In the genomic region with DNA sequence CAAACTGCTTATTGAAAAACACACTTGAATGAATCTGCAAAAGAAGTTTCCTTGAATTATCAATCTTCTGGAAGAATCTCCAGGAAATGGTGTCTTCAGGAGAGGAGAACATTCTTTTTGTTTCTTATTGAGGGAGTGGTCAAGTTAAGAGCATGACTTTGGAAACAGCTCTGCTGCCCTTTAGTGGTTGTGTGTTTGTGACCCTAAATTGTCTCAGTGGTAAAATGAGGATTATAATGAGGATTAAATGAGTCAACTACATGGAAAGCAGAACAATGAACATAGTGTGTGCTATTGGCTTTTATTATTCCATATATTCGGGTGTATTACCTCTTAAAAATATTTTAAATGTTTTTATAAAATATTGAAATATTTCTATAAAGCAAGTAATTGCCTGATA, we compare ENCODE assay signal across 14 cellular contexts. TPM values are rescaled to one million over a fixed set of nuclear protein-coding genes. Genes with fewer than 3 reads are reported as not detected.
DNase-seq lines count a peak whose midpoint lies in the region; ATAC-seq, FAIRE-seq and TF ChIP-seq lines count a peak whose summit lies in the region.
"Had no signal": no experiment of that assay in that cellular context is flagged by ENCODE, and none has a peak within 500 bp of the region (broad histone marks: within the 10 kb centered on the region; RNA-seq: fewer than 3 reads in every experiment).

No MANE protein-coding gene starts in this region.

- H4K20me1 ChIP-seq in PC-3 (ENCODE audit: low read length) (no peaks in the 10 kb centered on the region), keratinocyte (ENCODE audit: control insufficient read depth, extremely low read depth, insufficient read depth, low read length) (no peaks in the 10 kb centered on the region)

- no peaks in the 10 kb centered on the region for H3K36me3 ChIP-seq in HEK293 (ENCODE audit: control insufficient read depth in 2 of 2, insufficient read depth in 1 of 2, low read length in 2 of 2)
- H3K36me3 ChIP-seq in PC-3 (ENCODE audit: low read depth, low read length), result no peaks in the 10 kb centered on the region
- no peaks in the 10 kb centered on the region for H3K36me3 ChIP-seq in keratinocyte (ENCODE audit: control insufficient read depth in 2 of 2, extremely low read depth in 1 of 2, insufficient read depth in 2 of 2, low read length in 2 of 2)
- H3K36me3 ChIP-seq in sigmoid colon, result no peaks in the 10 kb centered on the region

- POLR2A ChIA-PET in HEK293 (lab: Yijun Ruan, JAX), result interaction anchor here (0.7 to 3.3 kb wide), 2 partner anchors 11 to 46 kb away, joined by 3 to 15 read pairs; a partner anchor contains a TSS
- POLR2A ChIA-PET in PC-3 (lab: Charles Lee; ENCODE audit: unreplicated experiment), result no interaction called here

- WGBS in sigmoid colon, 2 donors, result 65 to 80% methylated on average over 1 of the region's 1 CpG

- dilution Hi-C loops in keratinocyte (cut with MboI; ENCODE audit: extremely low pct_ligation_motif_present, low sequenced_read_pairs), result no loop called here

- H3K9me3 ChIP-seq in HEK293 (ENCODE audit: control insufficient read depth, insufficient read depth, low read depth, low read length) (peaks cover 3% of the 10 kb centered on the region; the same call in 1 of the 2 replicates), PC-3 (ENCODE audit: low read length) (no peaks in the 10 kb centered on the region), keratinocyte (ENCODE audit: control insufficient read depth, low read depth, low read length) (no peaks in the 10 kb centered on the region), sigmoid colon (no peaks in the 10 kb centered on the region)
- H3K9me3 ChIP-seq: Caco-2 had no signal

- ATAC-seq in PC-3 (peak; percentile 45), HG03457 (IDR thresholded peaks at IDR 0.05; ENCODE audit: unreplicated experiment) (no peak), GM19463 (IDR thresholded peaks at IDR 0.05; ENCODE audit: unreplicated experiment) (no peak)
- ATAC-seq: Right ventricle myocardium inferior had no signal

- H3K27ac ChIP-seq in HEK293 (ENCODE audit: extremely low read depth, low read depth, low read length) (peak overlapping the region; percentile 55), PC-3 (ENCODE audit: low read length) (peak overlapping the region; percentile 41), keratinocyte (ENCODE audit: control insufficient read depth, insufficient read depth, low read length) (no peak overlapping the region), sigmoid colon (no peak overlapping the region)

- TF ChIP-seq CTCF in HEK293 (tag by site-specific recombination; IDR thresholded peaks at IDR 0.05) (no peak), PC-3 (conservative IDR thresholded peaks at IDR 0.05; ENCODE audit: low read depth, low read length) (no peak), keratinocyte (optimal IDR thresholded peaks at IDR 0.05 in 1 of 3, IDR thresholded peaks at IDR 0.05 in 1 of 3, conservative IDR thresholded peaks at IDR 0.05 in 1 of 3; ENCODE audit: extremely low read depth in 1 of 3, insufficient read depth in 2 of 3, low read length in 3 of 3) (no peak), retinal pigment epithelial cell (conservative IDR thresholded peaks at IDR 0.05; ENCODE audit: low read depth, low read length) (no peak), sigmoid colon (IDR thresholded peaks at IDR 0.05) (no peak)

- H3F3A ChIP-seq in PC-3 (ENCODE audit: low read length, unreplicated experiment), result no peaks in the 10 kb centered on the region

- TF ChIP-seq EP300 in sigmoid colon (IDR thresholded peaks at IDR 0.05), result no peak

- H3K4me3 ChIP-seq in HEK293 (ENCODE audit: low read depth, low read length) (no peak overlapping the region), PC-3 (ENCODE audit: low read length) (no peak overlapping the region), keratinocyte (ENCODE audit: control insufficient read depth in 2 of 3, extremely low read depth in 1 of 3, insufficient read depth in 2 of 3, low read depth in 1 of 3, low read length in 3 of 3) (no peak overlapping the region), retinal pigment epithelial cell (ENCODE audit: low read length) (no peak overlapping the region), sigmoid colon (no peak overlapping the region)

- BruUV-seq in PC-3 (replicated peaks; lab: Mats Ljungman, UMichigan), result no TSS peak

- H3K27me3 ChIP-seq in PC-3 (ENCODE audit: low read length) (no peaks in the 10 kb centered on the region), keratinocyte (ENCODE audit: control insufficient read depth, extremely low read depth, insufficient read depth, low read length) (no peaks in the 10 kb centered on the region), sigmoid colon (no peaks in the 10 kb centered on the region)

- DNase-seq in PC-3 (no peak), keratinocyte (ENCODE audit: low read depth, low spot score) (no peak), retinal pigment epithelial cell (ENCODE audit: low read depth) (peak; percentile 51), sigmoid colon (no peak), NCI-H187 treated with DMSO at 0.1 percent for 48 hours (lab: John Stamatoyannopoulos, UW) (no peak)
- DNase-seq: Caco-2, DMS53, NCI-H2029 treated with DMSO at 0.1 percent for 48 hours, NCI-H82 had no signal

- H3K9me2 ChIP-seq in PC-3 (replicated peaks; ENCODE audit: low read length), result no peaks in the 10 kb centered on the region

- H2AFZ ChIP-seq in PC-3 (ENCODE audit: low read length) (no peak overlapping the region), keratinocyte (ENCODE audit: control insufficient read depth, low read length) (no peak overlapping the region)

- CTCF ChIA-PET in HEK293 (lab: Yijun Ruan, JAX), result interaction anchor here (0.6 to 1.7 kb wide), 2 partner anchors 14 to 195 kb away, joined by 3 to 6 read pairs; no protein-coding TSS in a partner anchor
- CTCF ChIA-PET in PC-3 (lab: Charles Lee), result no interaction called here

- H3K4me2 ChIP-seq in PC-3 (ENCODE audit: low read length), result peak overlapping the region; percentile 59
- peak overlapping the region; percentile 34 for H3K4me2 ChIP-seq in keratinocyte (ENCODE audit: control insufficient read depth, extremely low read depth, insufficient read depth, low read depth, low read length)

- intact Hi-C loops in PC-3 (cut with micrococcal nuclease), result loop anchor here (5.0 kb wide), 1 partner anchor 44 kb away; a partner anchor contains a TSS
- intact Hi-C loops in sigmoid colon (cut with DNase I), result no loop called here

- no peak for TF ChIP-seq POLR2A in sigmoid colon (IDR thresholded peaks at IDR 0.05)

- no peaks in the 10 kb centered on the region for H3K9me1 ChIP-seq in keratinocyte (ENCODE audit: control insufficient read depth, extremely low read depth, insufficient read depth, low read length)

- H3K79me2 ChIP-seq in PC-3 (ENCODE audit: low read length) (no peaks in the 10 kb centered on the region), keratinocyte (ENCODE audit: control insufficient read depth, insufficient read depth, low read length) (no peaks in the 10 kb centered on the region)

- H3K9ac ChIP-seq in PC-3 (ENCODE audit: low read length) (no peak overlapping the region), keratinocyte (ENCODE audit: control insufficient read depth, extremely low read depth, insufficient read depth, low read length) (no peak overlapping the region)

- H3K4me1 ChIP-seq in HEK293 (ENCODE audit: control insufficient read depth, insufficient read depth, low read length) (peaks cover 11% of the 10 kb centered on the region), PC-3 (ENCODE audit: insufficient read depth, low read length) (peaks cover 33% of the 10 kb centered on the region), keratinocyte (ENCODE audit: control insufficient read depth, extremely low read depth, insufficient read depth, low read length) (peaks cover 21% of the 10 kb centered on the region), sigmoid colon (no peaks in the 10 kb centered on the region)

- FAIRE-seq in keratinocyte (lab: Jason Lieb, UNC), result no peak
- FAIRE-seq: GM19239 had no signal

TF ChIP-seq in HEK293, 187 proteins besides CTCF, POLR2A, EP300 and RAD21 (continues in another document):
- no peak for TF ChIP-seq ZNF223 (tag by site-specific recombination; IDR thresholded peaks at IDR 0.05)
- TF ChIP-seq ZNF423 (tag by site-specific recombination; IDR thresholded peaks at IDR 0.05), result no peak
- TF ChIP-seq ZNF623 (tag by site-specific recombination; IDR thresholded peaks at IDR 0.05), result no peak
- no peak for TF ChIP-seq EGR2 (tag by site-specific recombination; IDR thresholded peaks at IDR 0.05; ENCODE audit: low read depth)
- TF ChIP-seq, protein P1, sequence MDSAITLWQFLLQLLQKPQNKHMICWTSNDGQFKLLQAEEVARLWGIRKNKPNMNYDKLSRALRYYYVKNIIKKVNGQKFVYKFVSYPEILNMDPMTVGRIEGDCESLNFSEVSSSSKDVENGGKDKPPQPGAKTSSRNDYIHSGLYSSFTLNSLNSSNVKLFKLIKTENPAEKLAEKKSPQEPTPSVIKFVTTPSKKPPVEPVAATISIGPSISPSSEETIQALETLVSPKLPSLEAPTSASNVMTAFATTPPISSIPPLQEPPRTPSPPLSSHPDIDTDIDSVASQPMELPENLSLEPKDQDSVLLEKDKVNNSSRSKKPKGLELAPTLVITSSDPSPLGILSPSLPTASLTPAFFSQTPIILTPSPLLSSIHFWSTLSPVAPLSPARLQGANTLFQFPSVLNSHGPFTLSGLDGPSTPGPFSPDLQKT (IDR thresholded peaks at IDR 0.05; ENCODE audit: borderline replicate concordance, low read depth, low read length), result no peak
- TF ChIP-seq ZNF211 (tag by site-specific recombination; IDR thresholded peaks at IDR 0.05; ENCODE audit: low read depth), result no peak
- no peak for TF ChIP-seq ZBTB7A (tag by site-specific recombination; IDR thresholded peaks at IDR 0.05; ENCODE audit: low read depth)
- no peak for TF ChIP-seq ZNF112 (tag by site-specific recombination; IDR thresholded peaks at IDR 0.05)
- TF ChIP-seq ZNF335 (tag by site-specific recombination; conservative IDR thresholded peaks at IDR 0.05), result no peak

RNA-seq across cellular contexts. Expression of a gene that starts 44.8 kb away (rescaled TPM):
- total RNA-seq in PC-3 (2014; rRNA removed), result 17.6 and 18.7 TPM in 2 replicates
- polyA plus RNA-seq in keratinocyte, result 30.6 to 33.5 TPM (median 32.1 TPM) in 3 replicates
- 9.5 TPM for polyA plus RNA-seq in keratinocyte (2011; ENCODE audit: low read depth)
- 15.8 and 21.1 TPM in 2 replicates for polyA plus RNA-seq in keratinocyte (2011; cell fraction: cytosol; rRNA removed)
- polyA plus RNA-seq in keratinocyte (2011; cell fraction: nucleus; rRNA removed), result 68.8 and 75.6 TPM in 2 replicates
- 17.3 and 21.0 TPM in 2 replicates for polyA plus RNA-seq in keratinocyte (2012; ENCODE audit: low replicate concordance)
- polyA minus RNA-seq in keratinocyte, result 47.9 to 95.9 TPM (median 87.9 TPM) in 3 replicates
- 38.4 TPM for polyA minus RNA-seq in keratinocyte (2011; cell fraction: cytosol; rRNA and poly(A)+ RNA removed)
- 94.2 and 157 TPM in 2 replicates for polyA minus RNA-seq in keratinocyte (2011; cell fraction: nucleus; rRNA and poly(A)+ RNA removed)
- total RNA-seq in sigmoid colon, result 10 to 100 TPM; 47.0 to 74.5 (median 56.9) TPM
- 10 to 100 TPM in 1 of 3 donors, 1 to 10 TPM in 2; 3.6 to 13.4 (median 5.3) TPM for polyA plus RNA-seq in sigmoid colon

Comparison
In these comparisons a context has a peak if more than half of its experiments do, and no peak if none do; other contexts are left out.
1. H3K27ac ChIP-seq: peak in HEK293 (single experiment) and PC-3 (single experiment); none in keratinocyte (single experiment) and sigmoid colon (0 of 4).